34 cellular contexts compared by ENCODE assay signal in the genomic region with DNA sequence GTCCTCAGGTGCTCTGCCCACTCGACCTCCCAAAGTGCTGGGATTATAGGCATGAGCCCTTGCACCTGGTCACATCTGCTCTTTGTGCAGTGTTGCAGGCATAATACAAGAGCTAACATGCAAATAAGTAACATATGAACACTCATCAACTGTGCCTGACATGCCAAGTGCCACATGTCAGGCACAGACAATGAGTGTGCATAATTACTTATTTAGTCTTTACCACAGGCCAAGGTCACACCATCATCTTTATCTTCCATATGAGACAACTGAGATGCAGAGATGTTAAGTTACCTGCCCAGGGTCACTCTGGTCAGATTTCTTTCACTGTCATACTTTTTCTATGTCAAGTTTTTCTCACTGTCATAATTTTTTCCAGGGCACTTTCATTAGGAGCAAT.
"Had no signal": no experiment of that assay in that cellular context is flagged by ENCODE, and none has a peak within 500 bp of the region (broad histone marks: within the 10 kb centered on the region; RNA-seq: fewer than 3 reads in every experiment).

No MANE protein-coding gene starts in this region.

- H3K4me3 Mint-ChIP-seq: activated CD4-positive, alpha-beta memory T cell treated with anti-CD3 and anti-CD28 coated beads, Interleukin-2, amount 10 ng/mL, durations not matched to agents 7 days and 5 days; activated CD4-positive, alpha-beta T cell treated with anti-CD3 and anti-CD28 coated beads, Interleukin-2, amount 10 ng/mL, durations not matched to agents 7 days and 5 days; activated naive CD4-positive, alpha-beta T cell treated with anti-CD3 and anti-CD28 coated beads, Interleukin-2, amount 10 ng/mL, durations not matched to agents 7 days and 5 days; activated naive CD8-positive, alpha-beta T cell treated with anti-CD3 and anti-CD28 coated beads, Interleukin-2, amount 10 ng/mL, durations not matched to agents 7 days and 5 days; activated T-cell treated with anti-CD3 and anti-CD28 coated beads, Interleukin-2, amount 50 U/mL, for 24 hours; activated T-cell treated with anti-CD3 and anti-CD28 coated beads, Interleukin-2, amount 50 U/mL, for 72 hours; brain; endodermal cell; T-helper 17 cell; T-helper 2 cell treated with Interferon-gamma antibody and Interleukin-4, amounts not matched to agents 5 μg/mL and 100 μg/mL, for 36 hours had no signal

- H3K36me3 ChIP-seq: ascending aorta, breast epithelium, cardiac muscle cell, colonic mucosa, esophagus squamous epithelium, gastroesophageal sphincter had no signal

- H3K27ac ChIP-seq: ascending aorta, breast epithelium, cardiac muscle cell, colonic mucosa, dorsolateral prefrontal cortex, gastroesophageal sphincter had no signal

- H3K4me1 ChIP-seq: ascending aorta, breast epithelium, colonic mucosa had no signal

- H3K4me3 ChIP-seq: ascending aorta, breast epithelium, cardiac muscle cell, colonic mucosa, dorsolateral prefrontal cortex, esophagus squamous epithelium, gastroesophageal sphincter had no signal

- ATAC-seq: activated naive CD4-positive, alpha-beta T cell treated with anti-CD3 and anti-CD28 coated beads, Interleukin-2, amount 50 U/mL, for 72 hours; activated T-cell treated with anti-CD3 and anti-CD28 coated beads, Interleukin-2, amount 50 U/mL, for 72 hours; gastroesophageal sphincter; T-helper 17 cell had no signal

- DNase-seq: activated CD4-positive, alpha-beta memory T cell treated with anti-CD3 and anti-CD28 coated beads, Interleukin-2, amount 10 ng/mL, durations not matched to agents 7 days and 5 days; activated CD4-positive, alpha-beta T cell treated with anti-CD3 and anti-CD28 coated beads for 4 hours; activated CD4-positive, alpha-beta T cell treated with anti-CD3 and anti-CD28 coated beads, Interleukin-2, amount 10 ng/mL, durations not matched to agents 7 days and 5 days; activated CD4-positive, alpha-beta T cell treated with anti-CD3 and anti-CD28 coated beads, Interleukin-2, amount 50 U/mL, for 4 hours; activated CD4-positive, CD25-positive, alpha-beta regulatory T cell; activated CD4-positive, CD25-positive, alpha-beta regulatory T cell treated with anti-CD3 and anti-CD28 coated beads, Interleukin-2, amount 50 U/mL, for 72 hours; activated CD8-positive, alpha-beta memory T cell treated with anti-CD3 and anti-CD28 coated beads, Interleukin-2, amount 50 U/mL, for 48 hours; activated gamma-delta T cell; activated naive CD4-positive, alpha-beta T cell; activated naive CD4-positive, alpha-beta T cell treated with anti-CD3 and anti-CD28 coated beads, Interleukin-2, amount 10 ng/mL, durations not matched to agents 7 days and 5 days; activated naive CD8-positive, alpha-beta T cell treated with anti-CD3 and anti-CD28 coated beads, Interleukin-2, amount 10 ng/mL, durations not matched to agents 7 days and 5 days; activated T-cell treated with anti-CD3 and anti-CD28 coated beads for 4 hours; activated T-cell treated with anti-CD3 and anti-CD28 coated beads, Interleukin-2, amount 50 U/mL, for 24 hours; activated T-cell treated with anti-CD3 and anti-CD28 coated beads, Interleukin-2, amount 50 U/mL, for 72 hours; central memory CD4-positive, alpha-beta T cell; cerebellar nuclear complex; colonic mucosa; dorsolateral prefrontal cortex; effector memory CD4-positive, alpha-beta T cell; endodermal cell; erythroblast; esophagus squamous epithelium; foreskin melanocyte; head of caudate nucleus; T-helper 1 cell; T-helper 17 cell; T1000 had no signal

- H3K27me3 ChIP-seq: ascending aorta, colonic mucosa had no signal

- H3K9me3 ChIP-seq: ascending aorta, breast epithelium, colonic mucosa, esophagus squamous epithelium, gastroesophageal sphincter had no signal

- H3K36me3 Mint-ChIP-seq: activated naive CD4-positive, alpha-beta T cell treated with anti-CD3 and anti-CD28 coated beads, Interleukin-2, amount 10 ng/mL, durations not matched to agents 7 days and 5 days; activated naive CD4-positive, alpha-beta T cell treated with anti-CD3 and anti-CD28 coated beads, Interleukin-2, amount 50 U/mL, for 72 hours; activated naive CD8-positive, alpha-beta T cell treated with anti-CD3 and anti-CD28 coated beads, Interleukin-2, amount 10 ng/mL, durations not matched to agents 7 days and 5 days; brain had no signal

- H3K27ac Mint-ChIP-seq: activated CD4-positive, alpha-beta memory T cell treated with anti-CD3 and anti-CD28 coated beads, Interleukin-2, amount 10 ng/mL, durations not matched to agents 7 days and 5 days; activated CD4-positive, alpha-beta T cell treated with anti-CD3 and anti-CD28 coated beads, Interleukin-2, amount 10 ng/mL, durations not matched to agents 7 days and 5 days; activated naive CD4-positive, alpha-beta T cell treated with anti-CD3 and anti-CD28 coated beads, Interleukin-2, amount 10 ng/mL, durations not matched to agents 7 days and 5 days; activated naive CD4-positive, alpha-beta T cell treated with anti-CD3 and anti-CD28 coated beads, Interleukin-2, amount 50 U/mL, for 72 hours; activated naive CD8-positive, alpha-beta T cell treated with anti-CD3 and anti-CD28 coated beads, Interleukin-2, amount 10 ng/mL, durations not matched to agents 7 days and 5 days; activated T-cell treated with anti-CD3 and anti-CD28 coated beads, Interleukin-2, amount 50 U/mL, for 24 hours; activated T-cell treated with anti-CD3 and anti-CD28 coated beads, Interleukin-2, amount 50 U/mL, for 72 hours; brain; endodermal cell; T-helper 17 cell; T-helper 2 cell treated with Interferon-gamma antibody and Interleukin-4, amounts not matched to agents 5 μg/mL and 100 μg/mL, for 36 hours had no signal

- H3K9me3 Mint-ChIP-seq: activated CD4-positive, alpha-beta memory T cell treated with anti-CD3 and anti-CD28 coated beads, Interleukin-2, amount 10 ng/mL, durations not matched to agents 7 days and 5 days; activated CD4-positive, alpha-beta T cell treated with anti-CD3 and anti-CD28 coated beads, Interleukin-2, amount 10 ng/mL, durations not matched to agents 7 days and 5 days; activated naive CD4-positive, alpha-beta T cell treated with anti-CD3 and anti-CD28 coated beads, Interleukin-2, amount 10 ng/mL, durations not matched to agents 7 days and 5 days; activated naive CD4-positive, alpha-beta T cell treated with anti-CD3 and anti-CD28 coated beads, Interleukin-2, amount 50 U/mL, for 72 hours; activated naive CD8-positive, alpha-beta T cell treated with anti-CD3 and anti-CD28 coated beads, Interleukin-2, amount 10 ng/mL, durations not matched to agents 7 days and 5 days; activated T-cell treated with anti-CD3 and anti-CD28 coated beads, Interleukin-2, amount 50 U/mL, for 24 hours; activated T-cell treated with anti-CD3 and anti-CD28 coated beads, Interleukin-2, amount 50 U/mL, for 72 hours; endodermal cell; T-helper 2 cell treated with Interferon-gamma antibody and Interleukin-4, amounts not matched to agents 5 μg/mL and 100 μg/mL, for 36 hours had no signal
